Comparison of ENCODE assay signal across 8 cellular contexts in genomic region chr5:102296229-102296817, GRCh38. TPM values are rescaled to one million over a fixed set of nuclear protein-coding genes. Genes with fewer than 3 reads are reported as not detected.
DNase-seq lines count a peak whose midpoint lies in the region; ATAC-seq and TF ChIP-seq lines count a peak whose summit lies in the region.

TSS of gene SLCO4C1 (minus strand) at chr5:102296284. CDS start at chr5:102296262, 22 bp downstream.

- H4K91ac ChIP-seq in trophoblast cell (ENCODE audit: low read depth, low read length), result no peak within 1 kb of the TSS

- no peak within 1 kb of the TSS for H2BK5ac ChIP-seq in trophoblast cell (ENCODE audit: low read depth, low read length, poor library complexity)

- peaks cover 0 to 17% (median 6%) of the 10 kb centered on the region in 12 donors for H3K4me1 ChIP-seq in heart left ventricle
- peaks cover 0 to 5% of the 10 kb centered on the region in 2 experiments for H3K4me1 ChIP-seq in trophoblast cell (ENCODE audit: control insufficient read depth in 1 of 2, insufficient read depth in 2 of 2, low read length in 2 of 2)
- peaks cover 0 to 9% of the 10 kb centered on the region in 2 donors for H3K4me1 ChIP-seq in thyroid gland

- peak within 1 kb of the TSS; percentile 49 for H3K9ac ChIP-seq in trophoblast cell (ENCODE audit: low read length)

- peaks cover 0 to 18% (median 3%) of the 10 kb centered on the region in 9 donors for H3K27me3 ChIP-seq in heart left ventricle
- H3K27me3 ChIP-seq in trophoblast cell (ENCODE audit: insufficient read depth, low read length), result no peaks in the 10 kb centered on the region
- H3K27me3 ChIP-seq in thyroid gland, result no peaks in the 10 kb centered on the region

- H4K12ac ChIP-seq in trophoblast cell (ENCODE audit: low read depth, low read length), result peak within 1 kb of the TSS; percentile 58

- intact Hi-C loops in heart left ventricle (cut with DNase I), result no loop called here
- intact Hi-C loops in thyroid gland (cut with DNase I), result no loop called here

- H2AFZ ChIP-seq in trophoblast cell (ENCODE audit: insufficient read depth, low read length, poor library complexity), result peak within 1 kb of the TSS; percentile 82

- H3K36me3 ChIP-seq in heart left ventricle (no peaks in the 10 kb centered on the region), trophoblast cell (ENCODE audit: control insufficient read depth in 1 of 2, insufficient read depth in 2 of 2, low read length in 2 of 2) (peaks cover 0 to 2% of the 10 kb centered on the region in 2 experiments), thyroid gland (no peaks in the 10 kb centered on the region)

- H3K4me3 Mint-ChIP-seq in IgD-negative memory B cell, result peak within 1 kb of the TSS; percentile 77 to 94 (median 86)
- peak within 1 kb of the TSS; percentile 71 for H3K4me3 Mint-ChIP-seq in activated naive CD4-positive, alpha-beta T cell treated with anti-CD3 and anti-CD28 coated beads, Interleukin-2, amount 50 U/mL, for 24 hours

- no peaks in the 10 kb centered on the region for H3K9me3 Mint-ChIP-seq in IgD-negative memory B cell
- H3K9me3 Mint-ChIP-seq in activated naive CD4-positive, alpha-beta T cell treated with anti-CD3 and anti-CD28 coated beads, Interleukin-2, amount 50 U/mL, for 24 hours, result no peaks in the 10 kb centered on the region

- H3K4ac ChIP-seq in trophoblast cell (ENCODE audit: low read depth, low read length), result no peak within 1 kb of the TSS

- peak within 1 kb of the TSS; percentile 97 for H3K4me2 ChIP-seq in trophoblast cell (ENCODE audit: low read length)

- no peak within 1 kb of the TSS for H3K23ac ChIP-seq in trophoblast cell (ENCODE audit: low read length)

- H3K36me3 Mint-ChIP-seq in IgD-negative memory B cell, result no peaks in the 10 kb centered on the region
- no peaks in the 10 kb centered on the region for H3K36me3 Mint-ChIP-seq in activated naive CD4-positive, alpha-beta T cell treated with anti-CD3 and anti-CD28 coated beads, Interleukin-2, amount 50 U/mL, for 24 hours

- H4K8ac ChIP-seq in trophoblast cell (ENCODE audit: low read depth, low read length), result peak within 1 kb of the TSS; percentile 55

- ATAC-seq in GM21528 (IDR thresholded peaks at IDR 0.05; ENCODE audit: low FRiP score, unreplicated experiment) (peak; percentile 99), heart left ventricle (peak; percentile 87 to 97 (median 92))

- peak within 1 kb of the TSS in 2 of 3 donors; percentile 11 to 13 for H3K27ac Mint-ChIP-seq in IgD-negative memory B cell
- no peak within 1 kb of the TSS for H3K27ac Mint-ChIP-seq in activated naive CD4-positive, alpha-beta T cell treated with anti-CD3 and anti-CD28 coated beads, Interleukin-2, amount 50 U/mL, for 24 hours

- no peaks in the 10 kb centered on the region for H3K79me1 ChIP-seq in trophoblast cell (ENCODE audit: low read length)

- peak within 1 kb of the TSS; percentile 5 for H3K14ac ChIP-seq in trophoblast cell (ENCODE audit: low read length)

- H3K9me3 ChIP-seq in heart left ventricle (no peaks in the 10 kb centered on the region), trophoblast cell (ENCODE audit: insufficient read depth, low read depth, low read length) (no peaks in the 10 kb centered on the region), thyroid gland (no peaks in the 10 kb centered on the region)

- TF ChIP-seq CTCF in heart left ventricle (IDR thresholded peaks at IDR 0.05), result peak in 9 of 12 donors; percentile 23 to 56 (median 36)
- peak in 4 of 6 experiments; percentile 15 to 51 (median 36) for TF ChIP-seq CTCF in thyroid gland (IDR thresholded peaks at IDR 0.05)

- 1 to 2% (median 1%) methylated on average over 19 to 38 of the region's 38 CpGs for WGBS in heart left ventricle, 4 donors
- no CpG with 5 or more reads among the region's 38 CpGs for WGBS in trophoblast cell (ENCODE audit: extremely low coverage, insufficient coverage, insufficient read length)
- 2 to 5% methylated on average over 14 to 17 of the region's 38 CpGs for WGBS in thyroid gland, 2 donors

- DNase-seq in DMS79 (lab: John Stamatoyannopoulos, UW) (peak; percentile 23), SHP77 treated with DMSO at 0.1 percent for 48 hours (lab: John Stamatoyannopoulos, UW) (peak; percentile 91), heart left ventricle (peak; percentile 59 to 84 (median 71)), trophoblast cell (peak; percentile 77 to 84), thyroid gland (peak; percentile 72 to 73)

- TF ChIP-seq POLR2A in heart left ventricle (IDR thresholded peaks at IDR 0.05) (no peak), thyroid gland (IDR thresholded peaks at IDR 0.05) (peak in 1 of 2 donors; percentile 23)

- H3K27ac ChIP-seq in heart left ventricle (peak within 1 kb of the TSS in 2 of 12 donors; percentile 23 to 44), trophoblast cell (ENCODE audit: low read depth, low read length) (no peak within 1 kb of the TSS), thyroid gland (no peak within 1 kb of the TSS)

- no peak within 1 kb of the TSS for H2BK120ac ChIP-seq in trophoblast cell (ENCODE audit: insufficient read depth, low read length, poor library complexity)

- no peaks in the 10 kb centered on the region for H3K27me3 Mint-ChIP-seq in IgD-negative memory B cell
- H3K27me3 Mint-ChIP-seq in activated naive CD4-positive, alpha-beta T cell treated with anti-CD3 and anti-CD28 coated beads, Interleukin-2, amount 50 U/mL, for 24 hours, result peaks cover 2% of the 10 kb centered on the region

- H3K79me2 ChIP-seq in trophoblast cell (ENCODE audit: control insufficient read depth, insufficient read depth, low read length, poor library complexity), result peaks cover 3% of the 10 kb centered on the region

- no peak within 1 kb of the TSS for H2BK12ac ChIP-seq in trophoblast cell (ENCODE audit: low read length)

- H3K18ac ChIP-seq in trophoblast cell (ENCODE audit: low read length), result no peak within 1 kb of the TSS

- H2AK5ac ChIP-seq in trophoblast cell (ENCODE audit: low read length), result no peak within 1 kb of the TSS

- peak within 1 kb of the TSS in 11 of 12 donors; percentile 18 to 64 (median 46) for H3K4me3 ChIP-seq in heart left ventricle
- peak within 1 kb of the TSS; percentile 67 for H3K4me3 ChIP-seq in trophoblast cell (ENCODE audit: low read depth, low read length)
- peak within 1 kb of the TSS in 2 of 3 donors; percentile 27 to 33 for H3K4me3 ChIP-seq in thyroid gland (replicated peaks in 1 of 3)

- H3K4me1 Mint-ChIP-seq in IgD-negative memory B cell, result peaks cover 10 to 15% (median 12%) of the 10 kb centered on the region in 3 donors
- peaks cover 17% of the 10 kb centered on the region for H3K4me1 Mint-ChIP-seq in activated naive CD4-positive, alpha-beta T cell treated with anti-CD3 and anti-CD28 coated beads, Interleukin-2, amount 50 U/mL, for 24 hours

RNA-seq across cellular contexts. Expression of gene SLCO4C1, which starts in this region (rescaled TPM):
- polyA plus RNA-seq in IgD-negative memory B cell (0.05 TPM), heart left ventricle (under 1 TPM in 1 of 2 donors, not detected in 1; 0.01 TPM)
- total RNA-seq in heart left ventricle (under 1 TPM; 0.06 to 0.40 (median 0.16) TPM), thyroid gland (1 to 10 TPM in 1 of 4 donors, under 1 TPM in 3; 0.45 to 1.3 (median 0.72) TPM)
- polyA plus RNA-seq in trophoblast cell (2013), result 0.81 and 0.85 TPM in 2 replicates

Comparison
In these comparisons a context has a peak if more than half of its experiments do, and no peak if none do; other contexts are left out.
1. Peak in DNase-seq, ATAC-seq and H3K4me3 ChIP-seq in heart left ventricle; RNA of the gene not detected or under 1 TPM.
2. DNase-seq: peak in every context shown above with its lines; median percentile 91 in SHP77 treated with DMSO at 0.1 percent for 48 hours; 80 in trophoblast cell; 72 in thyroid gland; 71 in heart left ventricle; 23 in DMS79.